Comparison of ENCODE assay signal across 24 cellular contexts in the genomic region with DNA sequence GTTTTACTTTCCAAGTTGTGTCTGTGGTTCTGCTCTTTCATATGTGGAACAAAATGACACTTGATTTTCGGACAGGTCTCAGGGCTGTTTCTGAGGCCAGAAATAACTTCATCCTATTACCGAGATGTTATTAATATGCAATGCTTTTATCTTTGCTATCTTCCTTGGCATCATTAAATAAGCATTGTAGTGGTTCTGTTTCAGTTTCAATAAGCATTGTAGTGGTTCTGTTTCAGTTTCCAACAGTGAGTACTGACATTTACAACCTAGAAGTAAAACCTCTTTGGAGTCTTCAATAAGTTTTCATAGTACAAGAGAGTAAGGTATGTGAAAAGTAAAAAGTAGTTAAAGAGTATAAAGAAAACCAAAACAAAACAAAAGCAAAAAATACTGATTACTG.
"Had no signal": no experiment of that assay in that cellular context is flagged by ENCODE, and none has a peak within 500 bp of the region (broad histone marks: within the 10 kb centered on the region; RNA-seq: fewer than 3 reads in every experiment).

No MANE protein-coding gene starts in this region.

- H3K79me2 ChIP-seq: hepatocyte had no signal

- H3K36me3 ChIP-seq: left ventricle myocardium inferior, neural progenitor cell, neutrophil, ovary, right atrium auricular region, right lobe of liver, suprapubic skin, thoracic aorta, tibial artery, upper lobe of right lung had no signal

- H3K4me1 ChIP-seq: left ventricle myocardium inferior, neural progenitor cell, right atrium auricular region, right lobe of liver, suprapubic skin, tibial artery, upper lobe of right lung had no signal

- H3K27ac ChIP-seq: hepatocyte, left ventricle myocardium inferior, neural progenitor cell, neutrophil, ovary, right atrium auricular region, right lobe of liver, suprapubic skin, thoracic aorta, tibial artery, upper lobe of right lung had no signal

- DNase-seq: islet precursor cell; left ventricle myocardium inferior; mesendoderm; naive B cell; natural killer cell; nephron progenitor cell; occipital lobe; ovary; right lobe of liver; stimulated activated CD4-positive, alpha-beta T cell treated with anti-CD3 and anti-CD28 coated beads, Interleukin-12 subunit alpha, Interleukin-12 subunit beta, amount 100 ng/mL, for 4 hours; stimulated activated CD4-positive, alpha-beta T cell treated with anti-CD3 and anti-CD28 coated beads, Interleukin-4, amount 100 ng/mL, for 24 hours; stimulated activated naive CD4-positive, alpha-beta T cell; tibial artery; trophoblast cell; upper lobe of right lung had no signal

- ATAC-seq: natural killer cell; stimulated activated effector memory CD8-positive, alpha-beta T cell treated with anti-CD3 and anti-CD28 coated beads, Interleukin-12 subunit alpha, Interleukin-12 subunit beta, amount 100 ng/mL, for 72 hours had no signal

- H2AFZ ChIP-seq: hepatocyte, neural progenitor cell had no signal

- H3K9ac ChIP-seq: neural progenitor cell had no signal

- FAIRE-seq: urothelium cell line had no signal

- H3K4me2 ChIP-seq: hepatocyte, neural progenitor cell had no signal

- H3K9me3 ChIP-seq: left ventricle myocardium inferior, neutrophil, ovary, right atrium auricular region, right lobe of liver, suprapubic skin, thoracic aorta, tibial artery, upper lobe of right lung had no signal

- H3K27me3 ChIP-seq: neural progenitor cell, neutrophil, ovary, right atrium auricular region, right lobe of liver, suprapubic skin, tibial artery, upper lobe of right lung had no signal

- H3K4me3 ChIP-seq: hepatocyte, left ventricle myocardium inferior, lung, neural progenitor cell, ovary, right atrium auricular region, right lobe of liver, suprapubic skin, thoracic aorta, tibial artery, upper lobe of right lung had no signal
